In genomic region chr11:73140213-73141030, GRCh38 we compare ENCODE assay signal across 8 cellular contexts. TPM values are rescaled to one million over a fixed set of nuclear protein-coding genes. Genes with fewer than 3 reads are reported as not detected.
DNase-seq lines count a peak whose midpoint lies in the region; ATAC-seq, FAIRE-seq and TF ChIP-seq lines count a peak whose summit lies in the region.

No MANE protein-coding gene starts in this region.

- H2BK5ac ChIP-seq in mesenchymal stem cell (ENCODE audit: low read depth, low read length, poor library complexity, severe bottlenecking): no peak overlapping the region

- peak overlapping the region; percentile 26 for H2AK5ac ChIP-seq in mesenchymal stem cell (ENCODE audit: low read length, severe bottlenecking)

- no peak overlapping the region for H2BK12ac ChIP-seq in mesenchymal stem cell (ENCODE audit: low read length in 2 of 2)

- 7% methylated on average over 23 of the region's 26 CpGs for WGBS in mesenchymal stem cell

- intact Hi-C loops in tibial artery (cut with DNase I; ENCODE audit: low total_unique reads): no loop called here

- no peak for DNase-seq in AG04450 (ENCODE audit: low read depth, low spot score)
- DNase-seq in GM18507 (ENCODE audit: extremely low spot score, insufficient read length, low read depth): no peak
- DNase-seq in RWPE2 (ENCODE audit: low spot score): no peak
- DNase-seq in dedifferentiated amniotic fluid mesenchymal stem cell (ENCODE audit: extremely low spot score): peak; percentile 22
- peak; percentile 72 for DNase-seq in mesenchymal stem cell
- DNase-seq in tibial artery: peak; percentile 32 to 74

- H3K4me2 ChIP-seq in mesenchymal stem cell (ENCODE audit: low read length, poor library complexity, severe bottlenecking): peak overlapping the region; percentile 94

- peak overlapping the region; percentile 92 for H3K9ac ChIP-seq in mesenchymal stem cell (ENCODE audit: low read length)

- TF ChIP-seq CTCF in AG04450 (IDR thresholded peaks at IDR 0.05; ENCODE audit: low read depth, low read length) (0 out of 2 replicates have a peak, but pooled peaks have one; percentile 6), RWPE2 (IDR thresholded peaks at IDR 0.05; ENCODE audit: poor library complexity, severe bottlenecking) (no peak), tibial artery (IDR thresholded peaks at IDR 0.05) (no peak)

- POLR2A ChIA-PET in AG04450 (lab: Yijun Ruan, JAX): no interaction called here

- H4K8ac ChIP-seq in mesenchymal stem cell (ENCODE audit: low read length): no peak overlapping the region

- peak overlapping the region in 1 of 2 experiments; percentile 91 for H3K18ac ChIP-seq in mesenchymal stem cell (ENCODE audit: low read depth in 1 of 2, low read length in 2 of 2)

- ATAC-seq in RWPE2 (ENCODE audit: low read depth) (peak; percentile 3; the same call in 1 of the 3 replicates), GM21423 (IDR thresholded peaks at IDR 0.05; ENCODE audit: unreplicated experiment) (no peak), GM18909 (IDR thresholded peaks at IDR 0.05; ENCODE audit: poor library complexity, unreplicated experiment) (no peak)

- H3K4me1 ChIP-seq in RWPE2 (ENCODE audit: insufficient read depth, poor library complexity, severe bottlenecking): peaks cover 10% of the 10 kb centered on the region
- H3K4me1 ChIP-seq in mesenchymal stem cell (ENCODE audit: control insufficient read depth, insufficient read depth, low read depth, low read length): peaks cover 8% of the 10 kb centered on the region
- peaks cover 0 to 65% (median 32%) of the 10 kb centered on the region in 4 donors for H3K4me1 ChIP-seq in tibial artery

- H4K91ac ChIP-seq in mesenchymal stem cell (ENCODE audit: low read length): peak overlapping the region; percentile 71

- no peak overlapping the region for H2AFZ ChIP-seq in mesenchymal stem cell (ENCODE audit: low read depth, low read length)

- no peak overlapping the region for H3K4ac ChIP-seq in mesenchymal stem cell (ENCODE audit: low read depth in 1 of 2, low read length in 2 of 2)

- H3K9me3 ChIP-seq in AG04450 (ENCODE audit: control insufficient read depth, insufficient read depth, low read length): no peaks in the 10 kb centered on the region; the same call in 1 of the 2 replicates
- H3K9me3 ChIP-seq in RWPE2 (ENCODE audit: severe bottlenecking): no peaks in the 10 kb centered on the region
- H3K9me3 ChIP-seq in mesenchymal stem cell (ENCODE audit: control insufficient read depth, low read length): no peaks in the 10 kb centered on the region
- no peaks in the 10 kb centered on the region for H3K9me3 ChIP-seq in tibial artery

- H3K23ac ChIP-seq in mesenchymal stem cell (ENCODE audit: low read length in 2 of 2): peak overlapping the region; percentile 38 to 98

- CTCF ChIA-PET in AG04450 (lab: Charles Lee): no interaction called here

- no peak overlapping the region for H2BK15ac ChIP-seq in mesenchymal stem cell (ENCODE audit: low read depth, poor library complexity, severe bottlenecking)

- H3K36me3 ChIP-seq in RWPE2 (ENCODE audit: low read depth) (peaks cover 22% of the 10 kb centered on the region), mesenchymal stem cell (ENCODE audit: control insufficient read depth in 1 of 2, insufficient read depth in 2 of 2, low read depth in 1 of 2, low read length in 2 of 2) (peaks cover 0 to 16% of the 10 kb centered on the region in 2 experiments), tibial artery (peaks cover 0 to 4% (median 0%) of the 10 kb centered on the region in 3 donors)

- H3K14ac ChIP-seq in mesenchymal stem cell (ENCODE audit: low read length in 2 of 2): peak overlapping the region; percentile 5 to 98

- H3K4me3 ChIP-seq in AG04450 (ENCODE audit: low read depth, low read length) (peak overlapping the region; percentile 92), RWPE2 (ENCODE audit: severe bottlenecking) (peak overlapping the region; percentile 80), mesenchymal stem cell (ENCODE audit: insufficient read depth in 1 of 2, low read depth in 1 of 2, low read length in 2 of 2) (peak overlapping the region; percentile 78 to 93), tibial artery (peak overlapping the region; percentile 79 to 83)

- H2BK120ac ChIP-seq in mesenchymal stem cell (ENCODE audit: low read depth, low read length): no peak overlapping the region

- peaks cover 8% of the 10 kb centered on the region for H3K79me1 ChIP-seq in mesenchymal stem cell (replicated peaks; ENCODE audit: low read length, poor library complexity, severe bottlenecking)

- H3K27me3 ChIP-seq in AG04450 (ENCODE audit: control insufficient read depth, insufficient read depth, low read length) (no peaks in the 10 kb centered on the region), RWPE2 (ENCODE audit: insufficient read depth, poor library complexity, severe bottlenecking) (no peaks in the 10 kb centered on the region), mesenchymal stem cell (ENCODE audit: control insufficient read depth in 1 of 2, insufficient read depth in 1 of 2, low read length in 2 of 2) (no peaks in the 10 kb centered on the region), tibial artery (no peaks in the 10 kb centered on the region)

- H3K27ac ChIP-seq in AG04450 (ENCODE audit: low read depth, low read length): peak overlapping the region; percentile 35
- peak overlapping the region; percentile 82 for H3K27ac ChIP-seq in RWPE2 (ENCODE audit: poor library complexity, severe bottlenecking)
- peak overlapping the region; percentile 78 for H3K27ac ChIP-seq in mesenchymal stem cell (ENCODE audit: low read length, poor library complexity, severe bottlenecking)
- peak overlapping the region; percentile 94 for H3K27ac ChIP-seq in tibial artery

- peak; percentile 26 for FAIRE-seq in GM18507 (lab: Jason Lieb, UNC)

RNA-seq across cellular contexts. Expression of gene FCHSD2, which starts 1.7 kb away (rescaled TPM):
- 21.2 and 24.7 TPM in 2 replicates for polyA plus RNA-seq in AG04450 (2011; rRNA removed)
- 18.0 and 18.3 TPM in 2 replicates for polyA minus RNA-seq in AG04450 (2011; rRNA and poly(A)+ RNA removed)
- 12.8 TPM for polyA plus RNA-seq in mesenchymal stem cell (2013, experiment 1 of 2)
- 11.6 TPM for polyA plus RNA-seq in mesenchymal stem cell (2013, experiment 2 of 2)

Comparison
In these comparisons a context has a peak if more than half of its experiments do, and no peak if none do; other contexts are left out.
1. DNase-seq: peak in dedifferentiated amniotic fluid mesenchymal stem cell (single experiment), mesenchymal stem cell (single experiment) and tibial artery (2 of 2); none in AG04450 (single experiment), GM18507 (single experiment) and RWPE2 (single experiment).
2. H3K27ac ChIP-seq: peak in every context shown above with its lines; median percentile 94 in tibial artery; 82 in RWPE2; 78 in mesenchymal stem cell; 35 in AG04450.
3. Peak in every context shown above with its lines, with median percentiles within 50 percentile points of each other: H3K4me3 ChIP-seq.